1 cellular context compared by ENCODE assay signal in genomic region chr16:1050466-1050865, GRCh38.
TF ChIP-seq lines count a peak whose summit lies in the region.

No MANE protein-coding gene starts in this region.

TF ChIP-seq in K562, 482 proteins besides CTCF, POLR2A, EP300 and RAD21:
- TF ChIP-seq UBTF (IDR thresholded peaks at IDR 0.05; ENCODE audit: borderline replicate concordance in 1 of 2, low read depth in 2 of 2, low read length in 2 of 2) (peak in 1 of 2 experiments; percentile 39; a peak in 1 of 4 replicates), ZBTB11 (CRISPR knock-in tag; IDR thresholded peaks at IDR 0.05) (no peak), TFAP4 (CRISPR knock-in tag; IDR thresholded peaks at IDR 0.05; ENCODE audit: borderline replicate concordance) (0 out of 2 replicates have a peak, but pooled peaks have one; percentile 14), TAF1 (IDR thresholded peaks at IDR 0.05; ENCODE audit: control insufficient read depth, extremely low read depth, insufficient read depth, low read length, severe bottlenecking) (no peak)
